In the genomic region with DNA sequence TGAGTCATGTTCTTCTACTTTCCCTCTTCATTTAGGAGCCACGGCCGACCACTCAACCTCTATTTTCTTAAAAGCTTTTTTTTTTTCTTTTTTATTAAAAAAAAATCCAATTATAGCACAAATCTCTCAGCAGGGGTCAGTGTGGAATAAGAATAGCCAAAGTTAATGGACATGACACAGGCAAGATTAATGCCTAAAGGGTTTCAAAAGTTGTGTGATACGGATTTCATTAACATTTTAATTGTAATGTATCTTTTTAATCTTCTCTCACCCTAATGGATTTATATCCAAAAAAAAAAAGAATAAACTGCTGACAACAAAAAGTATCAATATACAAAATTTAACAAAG, we compare ENCODE assay signal across 9 cellular contexts. TPM values are rescaled to one million over a fixed set of nuclear protein-coding genes. Genes with fewer than 3 reads are reported as not detected.
A peak's percentile ranks its signal among the peaks of the same experiment; 100 is the strongest.
DNase-seq lines count a peak whose midpoint lies in the region; ATAC-seq, FAIRE-seq and TF ChIP-seq lines count a peak whose summit lies in the region.
"Had no signal": no experiment of that assay in that cellular context is flagged by ENCODE, and none has a peak within 500 bp of the region (broad histone marks: within the 10 kb centered on the region; RNA-seq: fewer than 3 reads in every experiment).

No MANE protein-coding gene starts in this region.

- TF ChIP-seq CTCF in A673 (conservative IDR thresholded peaks at IDR 0.05; ENCODE audit: low read depth, low read length): peak; percentile 52; the same call in 1 of the 2 replicates
- peak; percentile 18 for TF ChIP-seq CTCF in GM12864 (IDR thresholded peaks at IDR 0.05; ENCODE audit: low read depth, low read length, missing control alignments)
- TF ChIP-seq CTCF in esophagus squamous epithelium (IDR thresholded peaks at IDR 0.05): peak in 3 of 6 experiments; percentile 22 to 31 (median 25)
- TF ChIP-seq CTCF in Caco-2 (IDR thresholded peaks at IDR 0.05; ENCODE audit: insufficient read depth in 1 of 2, low read depth in 1 of 2, low read length in 1 of 2, severe bottlenecking in 1 of 2, unreplicated experiment in 1 of 2): peak in 1 of 2 experiments; percentile 14

- H3K27me3 ChIP-seq in A673 (replicated peaks; ENCODE audit: insufficient read depth, low read depth, low read length, poor library complexity) (no peaks in the 10 kb centered on the region), esophagus squamous epithelium (no peaks in the 10 kb centered on the region), Caco-2 (replicated peaks; ENCODE audit: control insufficient read depth, insufficient read depth, low read length) (no peaks in the 10 kb centered on the region)

- peaks cover 0 to 2% (median 0%) of the 10 kb centered on the region in 6 donors for H3K9me3 Mint-ChIP-seq in immature natural killer cell
- no peaks in the 10 kb centered on the region for H3K9me3 Mint-ChIP-seq in Caco-2 (ENCODE audit: unreplicated experiment)

- H3K36me3 Mint-ChIP-seq in immature natural killer cell: no peaks in the 10 kb centered on the region
- peaks cover 9% of the 10 kb centered on the region for H3K36me3 Mint-ChIP-seq in Caco-2 (ENCODE audit: insufficient read depth, unreplicated experiment)

- FAIRE-seq in HTR-8/SVneo (lab: Jason Lieb, UNC): no peak
- FAIRE-seq: keratinocyte had no signal

- H3K27ac ChIP-seq in A673 (ENCODE audit: low read depth, low read length, poor library complexity, severe bottlenecking) (peak overlapping the region; percentile 65), esophagus squamous epithelium (peak overlapping the region in 2 of 4 donors; percentile 57 to 97)

- CTCF ChIA-PET in A673 (lab: Charles Lee): interaction anchor here (0.5 to 1.2 kb wide), 9 partner anchors 9 to 130 kb away, joined by 3 to 7 read pairs (median 4); no protein-coding TSS in a partner anchor
- CTCF ChIA-PET in Caco-2 (lab: Charles Lee): interaction anchor here (0.6 to 1.1 kb wide), 3 partner anchors 33 to 486 kb away, joined by 3 to 4 read pairs (median 3); no protein-coding TSS in a partner anchor

- 26 to 28% methylated on average over 3 of the region's 3 CpGs for WGBS in esophagus squamous epithelium, 2 donors

- peak overlapping the region in 1 of 5 donors; percentile 10 for H3K4me3 Mint-ChIP-seq in immature natural killer cell
- H3K4me3 Mint-ChIP-seq in Caco-2 (ENCODE audit: unreplicated experiment): no peak overlapping the region

- BruUV-seq in A673 (replicated peaks; lab: Mats Ljungman, UMichigan) (no TSS peak), Caco-2 (replicated peaks; lab: Mats Ljungman, UMichigan) (no TSS peak)

- H3K4me3 ChIP-seq in A673 (ENCODE audit: low read depth, low read length, poor library complexity, severe bottlenecking) (peak overlapping the region; percentile 26), GM12864 (ENCODE audit: low read depth, low read length) (no peak overlapping the region), esophagus squamous epithelium (no peak overlapping the region), Caco-2 (ENCODE audit: low read depth, low read length) (no peak overlapping the region)

- POLR2A ChIA-PET in A673 (lab: Charles Lee; ENCODE audit: low non-redundant PET): interaction anchor here (1.5 kb wide), 1 partner anchor 33 kb away, joined by 5 read pairs; no protein-coding TSS in a partner anchor
- POLR2A ChIA-PET in Caco-2 (lab: Charles Lee): interaction anchor here (0.6 kb wide), 1 partner anchor 81 kb away, joined by 3 read pairs; no protein-coding TSS in a partner anchor

- DNase-seq in A673 (ENCODE audit: low spot score): peak; percentile 80
- DNase-seq in GM12864 (ENCODE audit: low read depth): no peak
- DNase-seq in immature natural killer cell: peak; percentile 47 to 55 (median 49)
- DNase-seq in esophagus squamous epithelium (lab: John Stamatoyannopoulos, UW): no peak
- no peak for DNase-seq in HTR-8/SVneo (ENCODE audit: insufficient read length, low spot score)
- no peak for DNase-seq in Caco-2

- no peak for TF ChIP-seq POLR2A in esophagus squamous epithelium (IDR thresholded peaks at IDR 0.05)

- H3K27ac Mint-ChIP-seq in immature natural killer cell (peak overlapping the region; percentile 20 to 80 (median 61)), Caco-2 (ENCODE audit: unreplicated experiment) (no peak overlapping the region)

- H3K4me1 Mint-ChIP-seq in immature natural killer cell: peaks cover 24 to 33% of the 10 kb centered on the region in 2 donors
- no peaks in the 10 kb centered on the region for H3K4me1 Mint-ChIP-seq in Caco-2 (ENCODE audit: low read depth, unreplicated experiment)

- H3K9me3 ChIP-seq in A673 (ENCODE audit: low read depth, low read length, poor library complexity, severe bottlenecking) (no peaks in the 10 kb centered on the region), esophagus squamous epithelium (no peaks in the 10 kb centered on the region), Caco-2 (no peaks in the 10 kb centered on the region)

- intact Hi-C loops in A673 (cut with micrococcal nuclease; ENCODE audit: unreplicated experiment) (no loop called here), esophagus squamous epithelium (cut with DNase I) (no loop called here), Caco-2 (cut with micrococcal nuclease; ENCODE audit: unreplicated experiment) (no loop called here)

- ATAC-seq in SK-N-SH treated with all-trans-retinoic acid at 6 μM for 48 hours: peak; percentile 29; the same call in 2 of the 3 replicates
- no peak for ATAC-seq in HG02885 (IDR thresholded peaks at IDR 0.05; ENCODE audit: poor library complexity, unreplicated experiment)

- peaks cover 55% of the 10 kb centered on the region for H3K4me1 ChIP-seq in A673 (ENCODE audit: insufficient read depth, low read length, poor library complexity, severe bottlenecking)
- peaks cover 28 to 94% (median 79%) of the 10 kb centered on the region in 3 donors for H3K4me1 ChIP-seq in esophagus squamous epithelium
- H3K4me1 ChIP-seq in Caco-2: peaks cover 9% of the 10 kb centered on the region

- H3K36me3 ChIP-seq in A673 (ENCODE audit: insufficient read depth, low read length, poor library complexity, severe bottlenecking) (no peaks in the 10 kb centered on the region), esophagus squamous epithelium (peaks cover 0 to under 1% (median 0%) of the 10 kb centered on the region in 3 donors), Caco-2 (ENCODE audit: control insufficient read depth, insufficient read depth, low read length) (no peaks in the 10 kb centered on the region)

- peaks cover 0 to 5% (median 2%) of the 10 kb centered on the region in 3 donors for H3K27me3 Mint-ChIP-seq in immature natural killer cell (ENCODE audit: low read depth in 3 of 3)
- H3K27me3 Mint-ChIP-seq in Caco-2 (ENCODE audit: insufficient read depth, unreplicated experiment): no peaks in the 10 kb centered on the region

TF ChIP-seq in SK-N-SH treated with all-trans-retinoic acid at 6 μM for 48 hours, 23 proteins besides CTCF, POLR2A, EP300 and RAD21:
- 0 out of 2 replicates have a peak, but pooled peaks have one; percentile 10 for TF ChIP-seq ISL1 (CRISPR knock-in tag; IDR thresholded peaks at IDR 0.05)
- TF ChIP-seq, protein P1, sequence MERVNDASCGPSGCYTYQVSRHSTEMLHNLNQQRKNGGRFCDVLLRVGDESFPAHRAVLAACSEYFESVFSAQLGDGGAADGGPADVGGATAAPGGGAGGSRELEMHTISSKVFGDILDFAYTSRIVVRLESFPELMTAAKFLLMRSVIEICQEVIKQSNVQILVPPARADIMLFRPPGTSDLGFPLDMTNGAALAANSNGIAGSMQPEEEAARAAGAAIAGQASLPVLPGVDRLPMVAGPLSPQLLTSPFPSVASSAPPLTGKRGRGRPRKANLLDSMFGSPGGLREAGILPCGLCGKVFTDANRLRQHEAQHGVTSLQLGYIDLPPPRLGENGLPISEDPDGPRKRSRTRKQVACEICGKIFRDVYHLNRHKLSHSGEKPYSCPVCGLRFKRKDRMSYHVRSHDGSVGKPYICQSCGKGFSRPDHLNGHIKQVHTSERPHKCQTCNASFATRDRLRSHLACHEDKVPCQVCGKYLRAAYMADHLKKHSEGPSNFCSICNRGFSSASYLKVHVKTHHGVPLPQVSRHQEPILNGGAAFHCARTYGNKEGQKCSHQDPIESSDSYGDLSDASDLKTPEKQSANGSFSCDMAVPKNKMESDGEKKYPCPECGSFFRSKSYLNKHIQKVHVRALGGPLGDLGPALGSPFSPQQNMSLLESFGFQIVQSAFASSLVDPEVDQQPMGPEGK (CRISPR knock-in tag; IDR thresholded peaks at IDR 0.05; ENCODE audit: borderline replicate concordance): no peak

RNA-seq across cellular contexts. Expression of a gene that starts 5.4 kb away (rescaled TPM):
- total RNA-seq in A673 (2021) (19.5 and 22.7 TPM in 2 replicates), esophagus squamous epithelium (10 to 100 TPM; 10.4 to 21.6 (median 12.8) TPM), Caco-2 (2022) (20.3 and 22.0 TPM in 2 replicates)
- 1 to 10 TPM; 2.1 to 6.2 (median 2.8) TPM for polyA plus RNA-seq in immature natural killer cell

RNA-seq across cellular contexts. Expression of a gene that starts 29.0 kb away (rescaled TPM):
- total RNA-seq in A673 (2021) (44.7 and 48.4 TPM in 2 replicates), esophagus squamous epithelium (10 to 100 TPM; 34.3 to 59.4 (median 43.4) TPM), Caco-2 (2022) (35.6 and 38.2 TPM in 2 replicates)
- polyA plus RNA-seq in immature natural killer cell: 10 to 100 TPM; 44.3 to 78.6 (median 44.6) TPM

Comparison
In these comparisons a context has a peak if more than half of its experiments do, and no peak if none do; other contexts are left out.
1. DNase-seq: peak in A673 (single experiment) and immature natural killer cell (3 of 3); none in GM12864 (single experiment), esophagus squamous epithelium (single experiment), HTR-8/SVneo (single experiment) and Caco-2 (0 of 2).